In genomic region chr22:42645938-42646568, GRCh38 we compare ENCODE assay signal across 10 cellular contexts. TPM values are rescaled to one million over a fixed set of nuclear protein-coding genes. Genes with fewer than 3 reads are reported as not detected.
A peak's percentile ranks its signal among the peaks of the same experiment; 100 is the strongest.
DNase-seq lines count a peak whose midpoint lies in the region; FAIRE-seq and TF ChIP-seq lines count a peak whose summit lies in the region.
"Had no signal": no experiment of that assay in that cellular context is flagged by ENCODE, and none has a peak within 500 bp of the region (broad histone marks: within the 10 kb centered on the region; RNA-seq: fewer than 3 reads in every experiment).

No MANE protein-coding gene starts in this region.

- peak overlapping the region; percentile 84 to 96 (median 91) for H3K27ac ChIP-seq in thyroid gland

- H3K4me1 Mint-ChIP-seq in dendritic cell treated with granulocyte-macrophage colony-stimulating factor and Interleukin-4, amounts not matched to agents 40 ng/mL and 50 ng/mL, for 4 days (ENCODE audit: low read depth), result peaks cover 71% of the 10 kb centered on the region
- peaks cover 34% of the 10 kb centered on the region for H3K4me1 Mint-ChIP-seq in mesothelial cell of epicardium

- intact Hi-C loops in dendritic cell treated with granulocyte-macrophage colony-stimulating factor and Interleukin-4, amounts not matched to agents 40 ng/mL and 50 ng/mL, for 4 days (cut with micrococcal nuclease), result no loop called here
- intact Hi-C loops in thyroid gland (cut with DNase I), result no loop called here

- no peak for FAIRE-seq in RCC 7860 (lab: Jason Lieb, UNC)

- no peak for TF ChIP-seq CTCF in mesothelial cell of epicardium (IDR thresholded peaks at IDR 0.05; ENCODE audit: unreplicated experiment)
- no peak for TF ChIP-seq CTCF in thyroid gland (IDR thresholded peaks at IDR 0.05)

- H3K36me3 Mint-ChIP-seq in dendritic cell treated with granulocyte-macrophage colony-stimulating factor and Interleukin-4, amounts not matched to agents 40 ng/mL and 50 ng/mL, for 4 days (ENCODE audit: low read depth), result peaks cover 33% of the 10 kb centered on the region
- H3K36me3 Mint-ChIP-seq in mesothelial cell of epicardium, result no peaks in the 10 kb centered on the region
- H3K36me3 Mint-ChIP-seq: T-cell had no signal

- 59 to 74% methylated on average over 3 to 4 of the region's 13 CpGs for WGBS in thyroid gland, 2 donors

- DNase-seq in NAMALWA (ENCODE audit: low spot score) (peak; percentile 60), mesothelial cell of epicardium (ENCODE audit: low spot score in 2 of 2, unreplicated experiment in 2 of 2) (no peak), thyroid gland (peak; percentile 52 to 69), RCC 7860 (ENCODE audit: low spot score) (no peak), SKM-1 (lab: John Stamatoyannopoulos, UW; ENCODE audit: unreplicated experiment) (no peak), NCI-H1694 treated with DMSO at 0.1 percent for 48 hours (lab: John Stamatoyannopoulos, UW) (no peak)
- DNase-seq in activated CD4-positive, CD25-positive, alpha-beta regulatory T cell (lab: John Stamatoyannopoulos, UW), result no peak
- DNase-seq: NCI-H2171, T-cell had no signal

- no peaks in the 10 kb centered on the region for H3K36me3 ChIP-seq in thyroid gland

- no peaks in the 10 kb centered on the region for H3K9me3 ChIP-seq in thyroid gland

- H3K27me3 Mint-ChIP-seq in dendritic cell treated with granulocyte-macrophage colony-stimulating factor and Interleukin-4, amounts not matched to agents 40 ng/mL and 50 ng/mL, for 4 days, result no peaks in the 10 kb centered on the region
- H3K27me3 Mint-ChIP-seq in mesothelial cell of epicardium (ENCODE audit: low read depth), result no peaks in the 10 kb centered on the region
- H3K27me3 Mint-ChIP-seq: T-cell had no signal

- H3K9me3 Mint-ChIP-seq in dendritic cell treated with granulocyte-macrophage colony-stimulating factor and Interleukin-4, amounts not matched to agents 40 ng/mL and 50 ng/mL, for 4 days, result no peaks in the 10 kb centered on the region
- H3K9me3 Mint-ChIP-seq in mesothelial cell of epicardium, result no peaks in the 10 kb centered on the region
- H3K9me3 Mint-ChIP-seq: T-cell had no signal

- TF ChIP-seq POLR2A in thyroid gland (IDR thresholded peaks at IDR 0.05), result no peak

- H3K4me3 Mint-ChIP-seq in dendritic cell treated with granulocyte-macrophage colony-stimulating factor and Interleukin-4, amounts not matched to agents 40 ng/mL and 50 ng/mL, for 4 days, result peak overlapping the region; percentile 7
- H3K4me3 Mint-ChIP-seq in mesothelial cell of epicardium, result no peak overlapping the region

- peak overlapping the region in 1 of 3 donors; percentile 14 for H3K4me3 ChIP-seq in thyroid gland (replicated peaks in 1 of 3)

- no peaks in the 10 kb centered on the region for H3K27me3 ChIP-seq in thyroid gland

- H3K4me1 ChIP-seq in thyroid gland, result peaks cover 55 to 64% of the 10 kb centered on the region in 2 donors

- H3K27ac Mint-ChIP-seq in dendritic cell treated with granulocyte-macrophage colony-stimulating factor and Interleukin-4, amounts not matched to agents 40 ng/mL and 50 ng/mL, for 4 days, result peak overlapping the region; percentile 82
- H3K27ac Mint-ChIP-seq in mesothelial cell of epicardium, result peak overlapping the region; percentile 96
- H3K27ac Mint-ChIP-seq: T-cell had no signal

RNA-seq across cellular contexts. Expression of gene CYB5R3, which starts 3.1 kb away (rescaled TPM):
- total RNA-seq in mesothelial cell of epicardium (94.7 to 102 TPM (median 99.0 TPM) in 3 replicates), thyroid gland (100 to 1,000 TPM in 1 of 4 donors, 10 to 100 TPM in 3; 52.6 to 120 (median 75.5) TPM)

RNA-seq across cellular contexts. Expression of gene ATP5MGL, which starts 5.7 kb away (rescaled TPM):
- total RNA-seq in mesothelial cell of epicardium (1.3 to 1.7 TPM (median 1.5 TPM) in 3 replicates), thyroid gland (not detected)

RNA-seq across cellular contexts. Expression of gene POLDIP3, which starts 31.4 kb away (rescaled TPM):
- total RNA-seq in mesothelial cell of epicardium (86.9 to 89.3 TPM (median 87.2 TPM) in 3 replicates), thyroid gland (10 to 100 TPM; 46.1 to 55.4 (median 49.8) TPM)

Comparison
In these comparisons a context has a peak if more than half of its experiments do, and no peak if none do; other contexts are left out.
1. DNase-seq: peak in NAMALWA (single experiment) and thyroid gland (2 of 2); none in mesothelial cell of epicardium (0 of 2), RCC 7860 (single experiment), SKM-1 (single experiment), activated CD4-positive, CD25-positive, alpha-beta regulatory T cell (0 of 4) and NCI-H1694 treated with DMSO at 0.1 percent for 48 hours (single experiment).